Comparison of ENCODE assay signal across 9 cellular contexts in genomic region chr2:119756837-119757236, GRCh38. TPM values are rescaled to one million over a fixed set of nuclear protein-coding genes. Genes with fewer than 3 reads are reported as not detected.
A peak's percentile ranks its signal among the peaks of the same experiment; 100 is the strongest.
DNase-seq lines count a peak whose midpoint lies in the region; ATAC-seq, FAIRE-seq and TF ChIP-seq lines count a peak whose summit lies in the region.
"Had no signal": no experiment of that assay in that cellular context is flagged by ENCODE, and none has a peak within 500 bp of the region (broad histone marks: within the 10 kb centered on the region; RNA-seq: fewer than 3 reads in every experiment).

No MANE protein-coding gene starts in this region.

- H3K36me3 ChIP-seq in GM12878 (ENCODE audit: control insufficient read depth in 2 of 2, insufficient read depth in 2 of 2, low read length in 1 of 2) = no peaks in the 10 kb centered on the region
- H3K36me3 ChIP-seq in lung (ENCODE audit: control insufficient read depth in 2 of 2, insufficient read depth in 2 of 2, low read length in 2 of 2) = no peaks in the 10 kb centered on the region
- no peaks in the 10 kb centered on the region for H3K36me3 ChIP-seq in subcutaneous abdominal adipose tissue (ENCODE audit: control insufficient read depth in 5 of 5, insufficient read depth in 5 of 5, low read length in 5 of 5)

- peak; percentile 15 to 41 for DNase-seq in activated CD4-positive, alpha-beta T cell treated with anti-CD3 and anti-CD28 coated beads for 24 hours (ENCODE audit: low read depth in 2 of 2)
- DNase-seq in activated CD4-positive, alpha-beta T cell treated with anti-CD3 and anti-CD28 coated beads, Interleukin-2, amount 50 U/mL, for 1 hour = no peak
- DNase-seq in GM12878 (ENCODE audit: low read depth, low spot score) (no peak), lung (ENCODE audit: low spot score) (no peak), SKM-1 (lab: John Stamatoyannopoulos, UW; ENCODE audit: unreplicated experiment) (no peak), H4 (ENCODE audit: low spot score) (no peak)
- DNase-seq: T-helper 9 cell had no signal

- POLR2A ChIA-PET in GM12878 (lab: Charles Lee) = no interaction called here

- ATAC-seq in GM12878 (no peak), lung (ENCODE audit: insufficient read depth, low FRiP score) (no peak), GM21723 (IDR thresholded peaks at IDR 0.05; ENCODE audit: unreplicated experiment) (no peak)

- H3K9me3 ChIP-seq in GM12878 (replicated peaks; ENCODE audit: control insufficient read depth, insufficient read depth, low read length) (no peaks in the 10 kb centered on the region), lung (ENCODE audit: control insufficient read depth in 2 of 2, insufficient read depth in 1 of 2, low read length in 1 of 2) (no peaks in the 10 kb centered on the region), subcutaneous abdominal adipose tissue (ENCODE audit: control insufficient read depth in 5 of 5, low read length in 5 of 5) (no peaks in the 10 kb centered on the region)

- no peaks in the 10 kb centered on the region; a peak in 1 of 4 replicates for H3K27me3 ChIP-seq in GM12878 (replicated peaks in 1 of 2; ENCODE audit: control insufficient read depth in 2 of 2, insufficient read depth in 2 of 2, low read length in 1 of 2)
- no peaks in the 10 kb centered on the region for H3K27me3 ChIP-seq in lung (ENCODE audit: control insufficient read depth, insufficient read depth)
- no peaks in the 10 kb centered on the region for H3K27me3 ChIP-seq in subcutaneous abdominal adipose tissue (ENCODE audit: control insufficient read depth in 5 of 5, insufficient read depth in 4 of 5, low read length in 5 of 5)

- SMC1A ChIA-PET in GM12878 (lab: Charles Lee; ENCODE audit: uncharacterized antibody, unreplicated experiment) = interaction anchor here (1.0 to 5.9 kb wide), 5 partner anchors 14 to 419 kb away, joined by 3 to 69 read pairs (median 3); no protein-coding TSS in a partner anchor

- no TSS peak for BruUV-seq in GM12878 (replicated peaks; lab: Mats Ljungman, UMichigan)

- in situ Hi-C loops in GM12878 (cut with MboI) = loop anchor here (5.0 kb wide), 1 partner anchor 420 kb away; no protein-coding TSS in a partner anchor

- no peak overlapping the region for H3K4me3 ChIP-seq in GM12878
- H3K4me3 ChIP-seq in lung = no peak overlapping the region
- no peak overlapping the region for H3K4me3 ChIP-seq in subcutaneous abdominal adipose tissue (ENCODE audit: low read depth in 1 of 5, low read length in 5 of 5)

- TF ChIP-seq CTCF in GM12878 (IDR thresholded peaks at IDR 0.05 in 2 of 3, conservative IDR thresholded peaks at IDR 0.05 in 1 of 3; ENCODE audit: control insufficient read depth in 2 of 3, extremely low read depth in 1 of 3, insufficient read depth in 1 of 3, low read depth in 3 of 3, low read length in 3 of 3) (no peak), lung (IDR thresholded peaks at IDR 0.05; ENCODE audit: control extremely low read depth, extremely low read depth) (no peak)

- peaks cover 20% of the 10 kb centered on the region for H3K79me2 ChIP-seq in GM12878 (ENCODE audit: control insufficient read depth, insufficient read depth, low read length)

- TF ChIP-seq RAD21 in GM12878 (IDR thresholded peaks at IDR 0.05; ENCODE audit: insufficient read depth, low read depth, low read length) = no peak

- H4K20me1 ChIP-seq in GM12878 (ENCODE audit: control insufficient read depth, insufficient read depth) = no peaks in the 10 kb centered on the region

- H3K4me2 ChIP-seq in GM12878 (ENCODE audit: control insufficient read depth, insufficient read depth) = no peak overlapping the region

- H3K27ac ChIP-seq in GM12878 (ENCODE audit: control insufficient read depth, insufficient read depth) (no peak overlapping the region), lung (ENCODE audit: low read depth in 1 of 2, low read length in 1 of 2) (peak overlapping the region; percentile 15 to 75), subcutaneous abdominal adipose tissue (ENCODE audit: low read depth, low read length) (peak overlapping the region; percentile 93)

- H3K9ac ChIP-seq in GM12878 (ENCODE audit: control insufficient read depth, insufficient read depth, low read length) (no peak overlapping the region), subcutaneous abdominal adipose tissue (ENCODE audit: low read length in 5 of 5) (peak overlapping the region in 2 of 5 donors; percentile 6 to 18)

- TF ChIP-seq POLR2A in GM12878 (IDR thresholded peaks at IDR 0.05; ENCODE audit: low read depth, low read length) = no peak

- intact Hi-C loops in GM12878 (cut with micrococcal nuclease; ENCODE audit: unreplicated experiment) = loop anchor here (5.0 to 10.0 kb wide), 2 partner anchors 475 to 558 kb away; no protein-coding TSS in a partner anchor

- FAIRE-seq in GM12878 (lab: Jason Lieb, UNC) = no peak

- 69% methylated on average over 5 of the region's 5 CpGs for WGBS in GM12878 (ENCODE audit: insufficient coverage, insufficient replicate concordance, low lambda C conversion rate, missing lambda C conversion rate)
- whole genome bisulfite sequencing in lung, 2 donors = 55 to 78% methylated on average over 5 of the region's 5 CpGs

- H3K4me1 ChIP-seq in GM12878 (ENCODE audit: control insufficient read depth, insufficient read depth, low read length) (no peaks in the 10 kb centered on the region), lung (ENCODE audit: control insufficient read depth in 2 of 2, insufficient read depth in 2 of 2, low read length in 2 of 2) (peaks cover 1 to 3% of the 10 kb centered on the region in 2 donors), subcutaneous abdominal adipose tissue (ENCODE audit: control insufficient read depth in 5 of 5, insufficient read depth in 5 of 5, low read length in 5 of 5) (peaks cover 0 to 42% (median 32%) of the 10 kb centered on the region in 5 donors)

- CTCF ChIA-PET in GM12878 (lab: Yijun Ruan, JAX) = interaction anchor here (0.9 to 7.9 kb wide), 6 partner anchors 13 to 418 kb away, joined by 3 to 144 read pairs (median 36); no protein-coding TSS in a partner anchor

- RAD21 ChIA-PET in GM12878 (lab: Charles Lee; ENCODE audit: unreplicated experiment) = interaction anchor here (0.8 to 7.7 kb wide), 2 partner anchors 67 to 418 kb away, joined by 3 to 90 read pairs; no protein-coding TSS in a partner anchor

- peak overlapping the region; percentile 19; the same call in 1 of the 2 replicates for H2AFZ ChIP-seq in GM12878 (ENCODE audit: control insufficient read depth, low read depth, low read length)

- TF ChIP-seq EP300 in GM12878 (IDR thresholded peaks at IDR 0.05; ENCODE audit: borderline replicate concordance in 1 of 2, control insufficient read depth in 1 of 2, low read depth in 2 of 2, low read length in 2 of 2) = no peak

TF ChIP-seq in GM12878, 131 proteins besides CTCF, POLR2A, EP300 and RAD21 (continues in another document):
- TF ChIP-seq POU2F2 (IDR thresholded peaks at IDR 0.05; ENCODE audit: borderline replicate concordance, low read depth, low read length) (no peak), SIX5 (IDR thresholded peaks at IDR 0.05; ENCODE audit: low read depth, low read length, severe bottlenecking) (no peak), ZNF217 (IDR thresholded peaks at IDR 0.05) (no peak), RB1 (IDR thresholded peaks at IDR 0.05; ENCODE audit: borderline replicate concordance) (no peak), ZZZ3 (IDR thresholded peaks at IDR 0.05; ENCODE audit: control insufficient read depth, insufficient read length, low read depth) (no peak), CBX3 (IDR thresholded peaks at IDR 0.05; ENCODE audit: borderline replicate concordance, low read depth) (no peak), SKIL (IDR thresholded peaks at IDR 0.05; ENCODE audit: low read depth, poor library complexity, severe bottlenecking) (no peak), SMAD5 (IDR thresholded peaks at IDR 0.05; ENCODE audit: low read depth) (no peak), POLR2AphosphoS5 (IDR thresholded peaks at IDR 0.05; ENCODE audit: low read length) (no peak)

RNA-seq across cellular contexts. Expression of gene PTPN4, which starts 2.9 kb away (rescaled TPM):
- total RNA-seq in GM12878 (2013; cell fraction: nucleolus; rRNA removed) = 75.9 and 78.2 TPM in 2 replicates
- 23.6 and 26.8 TPM in 2 replicates for total RNA-seq in GM12878 (2014; rRNA removed)
- 26.2 and 27.9 TPM in 2 replicates for total RNA-seq in GM12878 (2014; rRNA removed; fragmentation: Illumina TruSeq; extraction: Trizol)
- 26.3 and 28.5 TPM in 2 replicates for total RNA-seq in GM12878 (2021)
- 6.7 TPM for polyA plus RNA-seq in GM12878 (2011; ENCODE audit: low read depth)
- 26.9 and 27.5 TPM in 2 replicates for polyA plus RNA-seq in GM12878 (2011; rRNA removed)
- 11.1 and 11.2 TPM in 2 replicates for polyA plus RNA-seq in GM12878 (2011; cell fraction: cytosol; rRNA removed)
- 15.3 and 25.3 TPM in 2 replicates for polyA plus RNA-seq in GM12878 (2011; cell fraction: nucleus; rRNA removed)
- polyA plus RNA-seq in GM12878 (2012) = 3.9 and 10.2 TPM in 2 replicates
- polyA plus RNA-seq in GM12878 (2014; fragmentation: Illumina TruSeq; extraction: Trizol) = 19.4 and 25.8 TPM in 2 replicates
- polyA plus RNA-seq in GM12878 (2014; fragmentation: Nextera tagmentation; extraction: Ambion mirVana) = 1 to 10 TPM; 5.0 to 7.4 TPM
- polyA plus RNA-seq in GM12878 (2014; rRNA removed) = 18.5 TPM in 2 replicates
- polyA plus RNA-seq in GM12878 (2016; fragmentation: Nextera tagmentation; extraction: Ambion mirVana) = 10 to 100 TPM; 23.8 to 29.7 TPM
- polyA minus RNA-seq in GM12878 (2011; rRNA and poly(A)+ RNA removed) = 57.4 and 68.0 TPM in 2 replicates
- 7.2 and 11.3 TPM in 2 replicates for polyA minus RNA-seq in GM12878 (2011; cell fraction: cytosol; rRNA and poly(A)+ RNA removed)
- polyA minus RNA-seq in GM12878 (2011; cell fraction: nucleus; rRNA and poly(A)+ RNA removed) = 65.0 and 124 TPM in 2 replicates
- total RNA-seq in lung = 10 to 100 TPM; 48.8 to 70.7 TPM
- 1 to 10 TPM; 4.2 to 5.3 TPM for polyA plus RNA-seq in lung
- 11.9 and 15.1 TPM in 2 replicates for total RNA-seq in H4 (2014; rRNA removed; shearing (Covaris generic))

Comparison
In these comparisons a context has a peak if more than half of its experiments do, and no peak if none do; other contexts are left out.
1. DNase-seq: peak in activated CD4-positive, alpha-beta T cell treated with anti-CD3 and anti-CD28 coated beads for 24 hours (2 of 2); none in activated CD4-positive, alpha-beta T cell treated with anti-CD3 and anti-CD28 coated beads, Interleukin-2, amount 50 U/mL, for 1 hour (single experiment), GM12878 (single experiment), lung (single experiment), SKM-1 (single experiment) and H4 (single experiment).